In the genomic region with DNA sequence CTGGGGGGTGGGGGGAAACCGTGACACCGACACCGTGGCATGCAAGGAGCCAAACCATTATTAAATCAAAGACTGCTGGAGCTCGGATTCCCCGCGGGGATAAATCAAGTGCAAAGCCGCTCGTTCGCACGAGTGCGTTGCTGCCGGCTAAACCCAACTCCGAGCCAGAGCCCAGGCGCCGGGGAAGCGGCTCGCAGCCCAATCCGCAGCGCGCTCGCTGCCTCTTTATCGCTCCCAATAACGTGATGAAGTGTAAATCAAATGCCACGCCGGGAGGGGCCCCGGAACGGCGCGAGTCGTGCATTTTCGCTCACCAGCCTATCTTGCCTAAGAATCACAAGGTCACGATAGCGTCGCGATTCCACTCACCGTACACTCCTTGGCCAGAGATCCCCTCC, we compare ENCODE assay signal across 11 cellular contexts. TPM values are rescaled to one million over a fixed set of nuclear protein-coding genes. Genes with fewer than 3 reads are reported as not detected.
A peak's percentile ranks its signal among the peaks of the same experiment; 100 is the strongest.
DNase-seq lines count a peak whose midpoint lies in the region; ATAC-seq, FAIRE-seq and TF ChIP-seq lines count a peak whose summit lies in the region.
"Had no signal": no experiment of that assay in that cellular context is flagged by ENCODE, and none has a peak within 500 bp of the region (broad histone marks: within the 10 kb centered on the region; RNA-seq: fewer than 3 reads in every experiment).

No MANE protein-coding gene starts in this region.

- H3K4ac ChIP-seq in mesenchymal stem cell (ENCODE audit: low read depth in 1 of 2, low read length in 2 of 2): no peak overlapping the region

- TF ChIP-seq POLR2A in heart left ventricle (IDR thresholded peaks at IDR 0.05): no peak

- H2AFZ ChIP-seq in mesenchymal stem cell (ENCODE audit: low read depth, low read length) (no peak overlapping the region), MM.1S (ENCODE audit: low read length) (no peak overlapping the region)

- H3K9me3 ChIP-seq in heart left ventricle: no peaks in the 10 kb centered on the region
- H3K9me3 ChIP-seq in mesenchymal stem cell (ENCODE audit: control insufficient read depth, low read length): no peaks in the 10 kb centered on the region
- no peaks in the 10 kb centered on the region for H3K9me3 ChIP-seq in MM.1S (replicated peaks; ENCODE audit: insufficient read depth, low read length)
- H3K9me3 ChIP-seq: pancreas had no signal

- H3K79me2 ChIP-seq in MM.1S (ENCODE audit: low read length): no peaks in the 10 kb centered on the region

- no peak overlapping the region for H2BK15ac ChIP-seq in mesenchymal stem cell (ENCODE audit: low read depth, poor library complexity, severe bottlenecking)

- H4K8ac ChIP-seq in mesenchymal stem cell (ENCODE audit: low read length): no peak overlapping the region

- no peak overlapping the region for H4K91ac ChIP-seq in mesenchymal stem cell (ENCODE audit: low read length)

- TF ChIP-seq CTCF in heart left ventricle (IDR thresholded peaks at IDR 0.05) (no peak), MM.1S (IDR thresholded peaks at IDR 0.05; ENCODE audit: low read length) (no peak)

- H3F3A ChIP-seq in MM.1S (ENCODE audit: insufficient read depth, low read length): no peaks in the 10 kb centered on the region

- no peak overlapping the region for H2BK5ac ChIP-seq in mesenchymal stem cell (ENCODE audit: low read depth, low read length, poor library complexity, severe bottlenecking)

- WGBS in heart left ventricle, 4 donors: 0 to 1% (median 1%) methylated on average over 19 to 36 of the region's 36 CpGs
- under 1% methylated on average over 36 of the region's 36 CpGs for WGBS in mesenchymal stem cell

- no peak overlapping the region for H3K23ac ChIP-seq in mesenchymal stem cell (ENCODE audit: low read length in 2 of 2)

- H3K9ac ChIP-seq in mesenchymal stem cell (ENCODE audit: low read length): no peak overlapping the region
- no peak overlapping the region for H3K9ac ChIP-seq in MM.1S (ENCODE audit: low read length)

- H3K4me1 ChIP-seq in heart left ventricle (peaks cover 0 to 26% (median 8%) of the 10 kb centered on the region in 12 donors), mesenchymal stem cell (ENCODE audit: control insufficient read depth, insufficient read depth, low read depth, low read length) (peaks cover 27% of the 10 kb centered on the region), MM.1S (ENCODE audit: low read length) (no peaks in the 10 kb centered on the region)
- H3K4me1 ChIP-seq: pancreas had no signal

- no peaks in the 10 kb centered on the region for H3K79me1 ChIP-seq in mesenchymal stem cell (replicated peaks; ENCODE audit: low read length, poor library complexity, severe bottlenecking)

- FAIRE-seq in urothelium cell line (lab: Jason Lieb, UNC): peak; percentile 65
- FAIRE-seq: pancreas had no signal

- no peak overlapping the region for H2BK120ac ChIP-seq in mesenchymal stem cell (ENCODE audit: low read depth, low read length)

- H3K27me3 ChIP-seq in heart left ventricle: peaks cover 16 to 78% (median 49%) of the 10 kb centered on the region in 9 donors
- peaks cover 15 to 53% of the 10 kb centered on the region in 2 experiments for H3K27me3 ChIP-seq in mesenchymal stem cell (ENCODE audit: control insufficient read depth in 1 of 2, insufficient read depth in 1 of 2, low read length in 2 of 2)
- no peaks in the 10 kb centered on the region for H3K27me3 ChIP-seq in MM.1S (replicated peaks; ENCODE audit: insufficient read depth, low read length)

- H3K18ac ChIP-seq in mesenchymal stem cell (ENCODE audit: low read depth in 1 of 2, low read length in 2 of 2): no peak overlapping the region

- no peaks in the 10 kb centered on the region for H3K36me3 ChIP-seq in heart left ventricle
- peaks cover 0 to 3% of the 10 kb centered on the region in 2 experiments for H3K36me3 ChIP-seq in mesenchymal stem cell (ENCODE audit: control insufficient read depth in 1 of 2, insufficient read depth in 2 of 2, low read depth in 1 of 2, low read length in 2 of 2)
- H3K36me3 ChIP-seq in MM.1S (replicated peaks; ENCODE audit: insufficient read depth, low read length): no peaks in the 10 kb centered on the region
- H3K36me3 ChIP-seq: pancreas had no signal

- H3K27ac ChIP-seq in heart left ventricle (no peak overlapping the region), mesenchymal stem cell (ENCODE audit: low read length, poor library complexity, severe bottlenecking) (no peak overlapping the region), MM.1S (ENCODE audit: low read length) (no peak overlapping the region)
- H3K27ac ChIP-seq: pancreas had no signal

- H3K4me2 ChIP-seq in mesenchymal stem cell (ENCODE audit: low read length, poor library complexity, severe bottlenecking): peak overlapping the region; percentile 91
- H3K4me2 ChIP-seq in MM.1S (ENCODE audit: low read depth, low read length): no peak overlapping the region

- DNase-seq in heart left ventricle (peak in 1 of 5 donors; percentile 48), Right ventricle myocardium inferior (ENCODE audit: missing footprints) (no peak), astrocyte of the hippocampus (ENCODE audit: low read depth, low spot score) (peak; percentile 44), mesenchymal stem cell (peak; percentile 41), urothelium cell line (ENCODE audit: low spot score) (peak; percentile 27), MM.1S (no peak)
- DNase-seq: activated gamma-delta T cell treated with Interleukin-2 at 50 U/mL for 16 hours, DMS153 had no signal

- no peak overlapping the region for H2BK12ac ChIP-seq in mesenchymal stem cell (ENCODE audit: low read length in 2 of 2)

- ATAC-seq in heart left ventricle (no peak), Right ventricle myocardium inferior (no peak), GM18861 (IDR thresholded peaks at IDR 0.05; ENCODE audit: unreplicated experiment) (no peak), GM21381 (IDR thresholded peaks at IDR 0.05; ENCODE audit: unreplicated experiment) (no peak)
- ATAC-seq: pancreas had no signal

- no peaks in the 10 kb centered on the region for H3K9me2 ChIP-seq in MM.1S (replicated peaks; ENCODE audit: insufficient read depth, low read length)

- intact Hi-C loops in heart left ventricle (cut with DNase I) (no loop called here), Right ventricle myocardium inferior (cut with DNase I) (no loop called here)

- no peak overlapping the region for H3K14ac ChIP-seq in mesenchymal stem cell (ENCODE audit: low read length in 2 of 2)

- H2AK5ac ChIP-seq in mesenchymal stem cell (ENCODE audit: low read length, severe bottlenecking): no peak overlapping the region

- H3K4me3 ChIP-seq in heart left ventricle (peak overlapping the region in 7 of 12 donors; percentile 1 to 34 (median 22)), mesenchymal stem cell (ENCODE audit: insufficient read depth in 1 of 2, low read depth in 1 of 2, low read length in 2 of 2) (peak overlapping the region; percentile 49 to 53), MM.1S (ENCODE audit: low read length) (no peak overlapping the region)
- H3K4me3 ChIP-seq: pancreas had no signal

- no peaks in the 10 kb centered on the region for H4K20me1 ChIP-seq in MM.1S (ENCODE audit: insufficient read depth, low read length)

RNA-seq across cellular contexts. Expression of a gene that starts 1.3 kb away (rescaled TPM):
- total RNA-seq in heart left ventricle (under 1 TPM in 2 of 9 donors, not detected in 7; 0.12 to 0.26 TPM), Right ventricle myocardium inferior (not detected)
- not detected for polyA plus RNA-seq in heart left ventricle
- polyA plus RNA-seq in mesenchymal stem cell (2013, experiment 1 of 2): 0.44 TPM
- 0.49 TPM for polyA plus RNA-seq in mesenchymal stem cell (2013, experiment 2 of 2)
- total RNA-seq: pancreas had no signal
- polyA plus RNA-seq: pancreas had no signal

Comparison
In these comparisons a context has a peak if more than half of its experiments do, and no peak if none do; other contexts are left out.
1. DNase-seq: peak in astrocyte of the hippocampus (single experiment), mesenchymal stem cell (single experiment) and urothelium cell line (single experiment); none in Right ventricle myocardium inferior (single experiment) and MM.1S (single experiment).